Comparison of ENCODE assay signal across 1 cellular context in genomic region chr19:1069009-1069779, GRCh38.
A peak's percentile ranks its signal among the peaks of the same experiment; 100 is the strongest.
TF ChIP-seq lines count a peak whose summit lies in the region.

No MANE protein-coding gene starts in this region.

TF ChIP-seq in GM12878, 131 proteins besides CTCF, POLR2A, EP300 and RAD21 (continued from another document):
- no peak for TF ChIP-seq ZBTB4 (CRISPR knock-in tag; IDR thresholded peaks at IDR 0.05)
- no peak for TF ChIP-seq CEBPZ (IDR thresholded peaks at IDR 0.05; ENCODE audit: low read depth, low read length)
- peak; percentile 74; the same call in 1 of the 2 replicates for TF ChIP-seq SIN3A (IDR thresholded peaks at IDR 0.05; ENCODE audit: low read depth, low read length)
- TF ChIP-seq TBL1XR1 (IDR thresholded peaks at IDR 0.05; ENCODE audit: low read depth, low read length) = no peak
- TF ChIP-seq SREBF2 (IDR thresholded peaks at IDR 0.05; ENCODE audit: low read length) = no peak
- TF ChIP-seq MYC (IDR thresholded peaks at IDR 0.05; ENCODE audit: insufficient read depth, insufficient read length, insufficient replicate concordance, low read length, severe bottlenecking) = peak; percentile 75
- no peak for TF ChIP-seq USF1 (IDR thresholded peaks at IDR 0.05; ENCODE audit: borderline replicate concordance, extremely low read length, insufficient read depth, low read depth, low read length)
